In genomic region chrX:41759817-41760216, GRCh38 we compare ENCODE assay signal across 9 cellular contexts. TPM values are rescaled to one million over a fixed set of nuclear protein-coding genes. Genes with fewer than 3 reads are reported as not detected.
A peak's percentile ranks its signal among the peaks of the same experiment; 100 is the strongest.
DNase-seq lines count a peak whose midpoint lies in the region; ATAC-seq and TF ChIP-seq lines count a peak whose summit lies in the region.
"Had no signal": no experiment of that assay in that cellular context is flagged by ENCODE, and none has a peak within 500 bp of the region (broad histone marks: within the 10 kb centered on the region; RNA-seq: fewer than 3 reads in every experiment).

No MANE protein-coding gene starts in this region.

- ATAC-seq in HG02763 (IDR thresholded peaks at IDR 0.05; ENCODE audit: unreplicated experiment) (no peak), HG02759 (IDR thresholded peaks at IDR 0.05; ENCODE audit: unreplicated experiment) (no peak), T-cell (replicated peaks in 1 of 4) (no peak)

- H3K4me1 Mint-ChIP-seq in T-cell = peaks cover 0 to 35% (median 14%) of the 10 kb centered on the region in 3 donors

- no peaks in the 10 kb centered on the region for H3K36me3 ChIP-seq in HEK293 (ENCODE audit: control insufficient read depth in 2 of 2, insufficient read depth in 1 of 2, low read length in 2 of 2)
- no peaks in the 10 kb centered on the region for H3K36me3 ChIP-seq in adrenal gland (replicated peaks in 1 of 2)

- 43 to 54% (median 47%) methylated on average over 3 of the region's 3 CpGs for WGBS in adrenal gland, 4 donors

- H3K27me3 ChIP-seq in adrenal gland = no peaks in the 10 kb centered on the region

- H3K27ac ChIP-seq in C4-2B (no peak overlapping the region), HEK293 (ENCODE audit: extremely low read depth, low read depth, low read length) (no peak overlapping the region), adrenal gland (no peak overlapping the region)

- H3K9me3 Mint-ChIP-seq in T-cell = no peaks in the 10 kb centered on the region
- H3K9me3 Mint-ChIP-seq: activated naive CD8-positive, alpha-beta T cell treated with anti-CD3 and anti-CD28 coated beads, Interleukin-2, amount 10 ng/mL, durations not matched to agents 7 days and 5 days had no signal

- TF ChIP-seq CTCF in C4-2B (conservative IDR thresholded peaks at IDR 0.05) (peak; percentile 71), HEK293 (tag by site-specific recombination; IDR thresholded peaks at IDR 0.05) (no peak), adrenal gland (IDR thresholded peaks at IDR 0.05) (peak in 5 of 6 experiments; percentile 38 to 55 (median 54))

- H3K27me3 Mint-ChIP-seq in T-cell = peaks cover 0 to 9% of the 10 kb centered on the region in 2 donors
- H3K27me3 Mint-ChIP-seq: activated naive CD8-positive, alpha-beta T cell treated with anti-CD3 and anti-CD28 coated beads, Interleukin-2, amount 10 ng/mL, durations not matched to agents 7 days and 5 days had no signal

- intact Hi-C loops in adrenal gland (cut with DNase I) = no loop called here

- peaks cover 4% of the 10 kb centered on the region for H3K36me3 Mint-ChIP-seq in T-cell

- H3K4me3 Mint-ChIP-seq in T-cell = no peak overlapping the region
- H3K4me3 Mint-ChIP-seq: activated naive CD8-positive, alpha-beta T cell treated with anti-CD3 and anti-CD28 coated beads, Interleukin-2, amount 10 ng/mL, durations not matched to agents 7 days and 5 days had no signal

- H3K27ac Mint-ChIP-seq in T-cell = no peak overlapping the region
- H3K27ac Mint-ChIP-seq: activated naive CD8-positive, alpha-beta T cell treated with anti-CD3 and anti-CD28 coated beads, Interleukin-2, amount 10 ng/mL, durations not matched to agents 7 days and 5 days had no signal

- H3K4me1 ChIP-seq in HEK293 (ENCODE audit: control insufficient read depth, insufficient read depth, low read length) (no peaks in the 10 kb centered on the region), adrenal gland (replicated peaks in 1 of 2) (no peaks in the 10 kb centered on the region)

- H3K9me3 ChIP-seq in HEK293 (ENCODE audit: control insufficient read depth, insufficient read depth, low read depth, low read length) (no peaks in the 10 kb centered on the region), adrenal gland (replicated peaks in 1 of 3) (no peaks in the 10 kb centered on the region)

- CTCF ChIA-PET in HEK293 (lab: Yijun Ruan, JAX) (interaction anchor here (0.6 to 3.4 kb wide), 16 partner anchors 10 to 765 kb away, joined by 3 to 26 read pairs (median 5); no protein-coding TSS in a partner anchor), T-cell (lab: Charles Lee) (interaction anchor here (0.5 to 2.7 kb wide), 7 partner anchors 20 to 1108 kb away, joined by 3 to 9 read pairs (median 3); no protein-coding TSS in a partner anchor)

- POLR2A ChIA-PET in HEK293 (lab: Yijun Ruan, JAX) (interaction anchor here (0.6 kb wide), 2 partner anchors 120 to 394 kb away, joined by 3 to 5 read pairs; no protein-coding TSS in a partner anchor), T-cell (lab: Charles Lee) (no interaction called here)

- H3K4me3 ChIP-seq in HEK293 (ENCODE audit: low read depth, low read length) (no peak overlapping the region), adrenal gland (no peak overlapping the region)

- TF ChIP-seq POLR2A in adrenal gland (IDR thresholded peaks at IDR 0.05) = no peak

- DNase-seq in adrenal gland (peak in 1 of 7 donors; percentile 10), left kidney (ENCODE audit: low read depth, low spot score) (peak; percentile 6), T-cell (no peak)
- DNase-seq in activated T-cell treated with anti-CD3 and anti-CD28 coated beads, Interleukin-2, amount 50 U/mL, for 48 hours = no peak
- DNase-seq: activated naive CD8-positive, alpha-beta T cell treated with anti-CD3 and anti-CD28 coated beads, Interleukin-2, amount 10 ng/mL, durations not matched to agents 7 days and 5 days had no signal

TF ChIP-seq in HEK293, 187 proteins besides CTCF, POLR2A, EP300 and RAD21:
- TF ChIP-seq ZNF654 (tag by site-specific recombination; IDR thresholded peaks at IDR 0.05; ENCODE audit: low read depth) (peak; percentile 45), ZNF311 (tag by site-specific recombination; IDR thresholded peaks at IDR 0.05; ENCODE audit: borderline replicate concordance) (no peak)
TF ChIP-seq in HEK293: peak in this region for 1.

RNA-seq across cellular contexts. Expression of gene GPR82, which starts 35.8 kb away (rescaled TPM):
- total RNA-seq in adrenal gland = 1 to 10 TPM in 4 of 8 donors, under 1 TPM in 3, not detected in 1; 0.38 to 3.4 (median 1.0) TPM
- under 1 TPM; 0.16 to 0.99 (median 0.24) TPM for polyA plus RNA-seq in adrenal gland
- total RNA-seq in T-cell = under 1 TPM in 3 of 5 donors, not detected in 2; 0.07 to 0.22 (median 0.15) TPM
